Comparison of ENCODE assay signal across 8 cellular contexts in the genomic region with DNA sequence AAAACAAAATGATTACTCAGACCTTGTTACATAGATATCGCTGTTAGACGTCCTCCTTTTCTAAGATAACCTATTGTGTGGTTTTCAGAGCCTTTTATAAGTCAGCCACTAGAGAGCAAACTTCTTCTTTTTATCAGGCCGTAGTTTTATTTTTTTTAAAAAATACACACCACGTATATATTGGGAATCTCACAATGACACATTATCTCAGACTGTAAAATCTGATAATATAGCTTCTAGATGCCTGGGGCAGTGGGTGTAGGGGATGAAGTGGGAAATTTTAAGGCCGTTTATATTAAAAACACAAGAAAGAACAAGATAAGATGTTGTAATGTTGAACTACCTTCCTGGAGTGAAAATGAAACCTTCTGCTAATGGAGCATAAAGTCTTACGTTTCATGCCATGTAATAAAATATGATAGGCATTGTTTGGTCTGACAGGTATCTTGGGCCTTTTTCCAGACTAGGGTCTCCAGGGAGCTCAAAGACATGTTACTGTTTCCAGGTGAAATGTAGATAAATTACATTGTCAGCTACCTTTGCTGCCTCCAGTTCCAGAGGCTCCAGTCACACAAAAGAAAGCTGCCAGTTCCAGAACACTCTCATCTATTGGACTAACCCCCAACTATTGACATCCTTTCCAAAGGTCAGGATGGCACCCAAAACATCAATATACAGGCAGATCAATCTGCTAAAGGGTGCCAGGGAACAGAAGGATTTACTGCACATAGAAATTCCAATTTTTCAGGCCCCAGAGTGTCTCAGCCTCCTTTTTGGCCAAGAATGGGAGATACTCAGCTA.
A peak's percentile ranks its signal among the peaks of the same experiment; 100 is the strongest.
DNase-seq lines count a peak whose midpoint lies in the region; ATAC-seq, FAIRE-seq and TF ChIP-seq lines count a peak whose summit lies in the region.

No MANE protein-coding gene starts in this region.

- no peak overlapping the region for H4K8ac ChIP-seq in H1 (ENCODE audit: extremely low read depth, insufficient read depth, low read length)

- H3K36me3 ChIP-seq in H1 (ENCODE audit: control insufficient read depth in 2 of 4, insufficient read depth in 4 of 4, low read length in 3 of 4) (no peaks in the 10 kb centered on the region), neural progenitor cell (no peaks in the 10 kb centered on the region)

- H3K27ac ChIP-seq in H1 (ENCODE audit: low read depth, low read length) = no peak overlapping the region
- no peak overlapping the region for H3K27ac ChIP-seq in neural progenitor cell

- TF ChIP-seq EP300 in H1 (IDR thresholded peaks at IDR 0.05; ENCODE audit: borderline replicate concordance in 1 of 2, low read depth in 2 of 2, low read length in 2 of 2) = no peak

- TF ChIP-seq RAD21 in H1 (IDR thresholded peaks at IDR 0.05 in 1 of 2, conservative IDR thresholded peaks at IDR 0.05 in 1 of 2; ENCODE audit: low read depth in 2 of 2, low read length in 2 of 2) = peak; percentile 45 to 46

- no peaks in the 10 kb centered on the region for H3K23me2 ChIP-seq in H1 (ENCODE audit: low read depth, low read length)

- no peak overlapping the region for H3K4me3 Mint-ChIP-seq in neural progenitor cell

- no peak overlapping the region for H2BK15ac ChIP-seq in H1 (ENCODE audit: low read length)

- no peak overlapping the region for H2BK5ac ChIP-seq in H1 (ENCODE audit: low read depth, low read length)

- no peak overlapping the region for H2BK120ac ChIP-seq in H1 (replicated peaks; ENCODE audit: low read depth, low read length)

- H3K4ac ChIP-seq in H1 (replicated peaks; ENCODE audit: insufficient read length, low read depth, low read length) = no peak overlapping the region

- H3K27ac Mint-ChIP-seq in neural progenitor cell = no peak overlapping the region

- no peaks in the 10 kb centered on the region for H3K9me3 Mint-ChIP-seq in neural progenitor cell

- peaks cover 2% of the 10 kb centered on the region for H3K27me3 Mint-ChIP-seq in neural progenitor cell (ENCODE audit: insufficient read depth, low read depth)

- POLR2A ChIA-PET in H1 (lab: Charles Lee; ENCODE audit: partially characterized antibody) = no interaction called here

- H3K4me2 ChIP-seq in H1 (ENCODE audit: insufficient read depth in 1 of 2, low read depth in 2 of 2, low read length in 2 of 2) (no peak overlapping the region), neural progenitor cell (no peak overlapping the region)

- no peak overlapping the region for H3K56ac ChIP-seq in H1 (replicated peaks; ENCODE audit: insufficient read length, low read depth, low read length)

- 75% methylated on average over 6 of the region's 6 CpGs; no CpG with 5 or more reads in 1 of the 2 experiments for WGBS in H1 (ENCODE audit: extremely low coverage in 1 of 2, insufficient coverage in 1 of 2, insufficient read length in 1 of 2, insufficient replicate concordance in 2 of 2, low coverage in 1 of 2, low lambda C conversion rate in 2 of 2, missing lambda C conversion rate in 1 of 2), 2 experiments

- no peak for FAIRE-seq in H1 (lab: Jason Lieb, UNC)

- H2AK5ac ChIP-seq in H1 (ENCODE audit: low read depth, low read length) = no peak overlapping the region

- H3F3A ChIP-seq in neural progenitor cell (ENCODE audit: low read depth) = no peaks in the 10 kb centered on the region

- H3K4me1 ChIP-seq in H1 (replicated peaks in 1 of 4; ENCODE audit: control insufficient read depth in 3 of 4, insufficient read depth in 4 of 4, low read length in 3 of 4) (no peaks in the 10 kb centered on the region), neural progenitor cell (no peaks in the 10 kb centered on the region)

- peak; percentile 78 for ATAC-seq in GM21529 (IDR thresholded peaks at IDR 0.05; ENCODE audit: unreplicated experiment)

- no peak overlapping the region for H3K18ac ChIP-seq in H1 (ENCODE audit: extremely low read depth, low read length)

- H3K79me2 ChIP-seq in H1 (ENCODE audit: control insufficient read depth in 1 of 2, insufficient read depth in 2 of 2, low read length in 2 of 2) (no peaks in the 10 kb centered on the region), neural progenitor cell (ENCODE audit: low read depth) (no peaks in the 10 kb centered on the region)

- H4K91ac ChIP-seq in H1 (replicated peaks; ENCODE audit: insufficient read length, low read length) = no peak overlapping the region

- no peak overlapping the region for H2BK12ac ChIP-seq in H1 (ENCODE audit: low read depth, low read length)

- CTCF ChIA-PET in H1 (lab: Charles Lee; ENCODE audit: partially characterized antibody) = interaction anchor here (0.9 to 1.9 kb wide), 6 partner anchors 16 to 417 kb away, joined by 3 to 6 read pairs (median 4); no protein-coding TSS in a partner anchor

- no peaks in the 10 kb centered on the region for H3K9me3 ChIP-seq in H1 (ENCODE audit: insufficient read depth in 2 of 2, low read depth in 1 of 2, low read length in 1 of 2)
- H3K9me3 ChIP-seq in neural progenitor cell (ENCODE audit: low read depth) = no peaks in the 10 kb centered on the region

- H4K5ac ChIP-seq in H1 (ENCODE audit: insufficient read length, low read depth, low read length) = no peak overlapping the region

- peak; percentile 20 to 47 for DNase-seq in NCI-H2081 (lab: John Stamatoyannopoulos, UW)
- no peak for DNase-seq in NCI-H2081 treated with DMSO at 0.1 percent for 48 hours (lab: John Stamatoyannopoulos, UW)
- DNase-seq in Jurkat, Clone E6-1 (ENCODE audit: low read depth, low spot score) = peak; percentile 10
- DNase-seq in SHP77 treated with DMSO at 0.1 percent for 48 hours (lab: John Stamatoyannopoulos, UW) = peak; percentile 53
- DNase-seq in H1 (ENCODE audit: low read depth in 1 of 2, low spot score in 2 of 2) = no peak
- no peak for DNase-seq in neural progenitor cell (ENCODE audit: low spot score)
- DNase-seq in stimulated activated CD4-positive, alpha-beta T cell treated with anti-CD3 and anti-CD28 coated beads, Interleukin-4, amount 100 ng/mL, for 4 hours = no peak

- no peaks in the 10 kb centered on the region for H3K27me3 ChIP-seq in H1 (replicated peaks in 1 of 4; ENCODE audit: control insufficient read depth in 3 of 4, extremely low read depth in 1 of 4, insufficient read depth in 3 of 4, low read length in 3 of 4)
- H3K27me3 ChIP-seq in neural progenitor cell = no peaks in the 10 kb centered on the region

- TF ChIP-seq CTCF in H1 (IDR thresholded peaks at IDR 0.05; ENCODE audit: control extremely low read depth in 1 of 3, insufficient read depth in 1 of 3, low read depth in 1 of 3, low read length in 3 of 3) = peak in 1 of 3 experiments; percentile 7; a peak in 2 of 4 replicates
- peak; percentile 46 for TF ChIP-seq CTCF in neural progenitor cell (IDR thresholded peaks at IDR 0.05)

- H3K9ac ChIP-seq in H1 (replicated peaks in 1 of 4; ENCODE audit: extremely low read depth in 1 of 4, low read depth in 3 of 4, low read length in 3 of 4) (no peak overlapping the region), neural progenitor cell (no peak overlapping the region)

- H2BK20ac ChIP-seq in H1 (ENCODE audit: low read length) = no peak overlapping the region

- TF ChIP-seq POLR2A in H1 (IDR thresholded peaks at IDR 0.05; ENCODE audit: control extremely low read depth in 1 of 2, low read depth in 2 of 2, low read length in 2 of 2) = no peak

- no peaks in the 10 kb centered on the region for H3K36me3 Mint-ChIP-seq in neural progenitor cell

- H2AFZ ChIP-seq in H1 (ENCODE audit: low read length) = peak overlapping the region; percentile 57
- no peak overlapping the region for H2AFZ ChIP-seq in neural progenitor cell (replicated peaks)

- H3K79me1 ChIP-seq in H1 (ENCODE audit: low read depth, low read length) = no peaks in the 10 kb centered on the region

- H4K20me1 ChIP-seq in H1 (replicated peaks in 1 of 2; ENCODE audit: control insufficient read depth in 1 of 2, insufficient read depth in 2 of 2, low read length in 2 of 2) (no peaks in the 10 kb centered on the region), neural progenitor cell (ENCODE audit: low read depth) (no peaks in the 10 kb centered on the region)

- H3K4me3 ChIP-seq in Jurkat, Clone E6-1 (ENCODE audit: low read length) = peak overlapping the region; percentile 32
- no peak overlapping the region for H3K4me3 ChIP-seq in H1 (ENCODE audit: extremely low read depth in 1 of 4, insufficient read depth in 2 of 4, low read depth in 3 of 4, low read length in 4 of 4)
- no peak overlapping the region for H3K4me3 ChIP-seq in neural progenitor cell

- peaks cover 4% of the 10 kb centered on the region for H3K4me1 Mint-ChIP-seq in neural progenitor cell

- H3K14ac ChIP-seq in H1 (ENCODE audit: insufficient read length) = no peak overlapping the region

- no peak overlapping the region for H3K23ac ChIP-seq in H1 (ENCODE audit: insufficient read length)

TF ChIP-seq in H1, 55 proteins besides CTCF, POLR2A, EP300 and RAD21 (continues in another document):
- TF ChIP-seq GTF2F1 (IDR thresholded peaks at IDR 0.05; ENCODE audit: borderline replicate concordance, low read depth, low read length) (no peak), POLR2AphosphoS5 (IDR thresholded peaks at IDR 0.05; ENCODE audit: low read depth, low read length) (no peak), TAF1 (IDR thresholded peaks at IDR 0.05; ENCODE audit: low read depth, low read length) (no peak), ZNF274 (IDR thresholded peaks at IDR 0.05; ENCODE audit: borderline replicate concordance, extremely low read depth, low read length) (no peak), CBX8 (IDR thresholded peaks at IDR 0.05; ENCODE audit: borderline replicate concordance, low read depth, low read length) (no peak), NRF1 (IDR thresholded peaks at IDR 0.05; ENCODE audit: low read depth, low read length) (no peak), EZH2 (IDR thresholded peaks at IDR 0.05; ENCODE audit: low read depth, low read length, severe bottlenecking) (no peak), TEAD4 (IDR thresholded peaks at IDR 0.05; ENCODE audit: low read depth, low read length) (no peak), KDM1A (IDR thresholded peaks at IDR 0.05; ENCODE audit: borderline replicate concordance, low read length) (no peak), ASH2L (IDR thresholded peaks at IDR 0.05; ENCODE audit: low read length) (no peak), BACH1 (IDR thresholded peaks at IDR 0.05; ENCODE audit: low read length) (no peak), CEBPB (IDR thresholded peaks at IDR 0.05; ENCODE audit: low read depth, low read length) (no peak), TBP (IDR thresholded peaks at IDR 0.05; ENCODE audit: low read depth, low read length) (no peak), RNF2 (IDR thresholded peaks at IDR 0.05; ENCODE audit: borderline replicate concordance, low read depth, low read length, missing control alignments, poor library complexity, severe bottlenecking) (no peak), RBBP5 (IDR thresholded peaks at IDR 0.05; ENCODE audit: borderline replicate concordance, low read depth, low read length) (no peak)
- TF ChIP-seq, protein P1, sequence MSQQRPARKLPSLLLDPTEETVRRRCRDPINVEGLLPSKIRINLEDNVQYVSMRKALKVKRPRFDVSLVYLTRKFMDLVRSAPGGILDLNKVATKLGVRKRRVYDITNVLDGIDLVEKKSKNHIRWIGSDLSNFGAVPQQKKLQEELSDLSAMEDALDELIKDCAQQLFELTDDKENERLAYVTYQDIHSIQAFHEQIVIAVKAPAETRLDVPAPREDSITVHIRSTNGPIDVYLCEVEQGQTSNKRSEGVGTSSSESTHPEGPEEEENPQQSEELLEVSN (IDR thresholded peaks at IDR 0.05) = no peak

Comparison
In these comparisons a context has a peak if more than half of its experiments do, and no peak if none do; other contexts are left out.
1. DNase-seq: peak in NCI-H2081 (2 of 2), Jurkat, Clone E6-1 (single experiment) and SHP77 treated with DMSO at 0.1 percent for 48 hours (single experiment); none in NCI-H2081 treated with DMSO at 0.1 percent for 48 hours (single experiment), H1 (0 of 2), neural progenitor cell (single experiment) and stimulated activated CD4-positive, alpha-beta T cell treated with anti-CD3 and anti-CD28 coated beads, Interleukin-4, amount 100 ng/mL, for 4 hours (0 of 2).